Comparison of ENCODE assay signal across 6 cellular contexts in genomic region chr16:30533748-30534367, GRCh38. TPM values are rescaled to one million over a fixed set of nuclear protein-coding genes. Genes with fewer than 3 reads are reported as not detected.
DNase-seq lines count a peak whose midpoint lies in the region; ATAC-seq and TF ChIP-seq lines count a peak whose summit lies in the region.

No MANE protein-coding gene starts in this region.

- no peak for DNase-seq in Calu3
- no peak for DNase-seq in astrocyte of the cerebellum (ENCODE audit: low read depth)
- DNase-seq in naive thymus-derived CD8-positive, alpha-beta T cell, result peak in 1 of 10 donors; percentile 18
- DNase-seq in midbrain (lab: John Stamatoyannopoulos, UW), result no peak
- no peak for DNase-seq in iPS-NIHi11 (ENCODE audit: low spot score)

- no peaks in the 10 kb centered on the region for H3K27me3 Mint-ChIP-seq in Calu3 (ENCODE audit: unreplicated experiment)
- no peaks in the 10 kb centered on the region for H3K27me3 Mint-ChIP-seq in naive thymus-derived CD8-positive, alpha-beta T cell

- H3K4me1 Mint-ChIP-seq in Calu3 (ENCODE audit: low read depth, unreplicated experiment), result peaks cover 27% of the 10 kb centered on the region
- peaks cover 12 to 49% (median 38%) of the 10 kb centered on the region in 4 donors for H3K4me1 Mint-ChIP-seq in naive thymus-derived CD8-positive, alpha-beta T cell

- intact Hi-C loops in Calu3 (cut with micrococcal nuclease; ENCODE audit: unreplicated experiment), result loop anchor here (2.0 kb wide), 1 partner anchor 103 kb away; the partner anchor contains the start of gene DCTPP1

- H3K4me3 ChIP-seq in astrocyte of the cerebellum (ENCODE audit: low read depth, low read length), result peak overlapping the region; percentile 53

- TF ChIP-seq CTCF in Calu3 (IDR thresholded peaks at IDR 0.05; ENCODE audit: unreplicated experiment) (no peak), astrocyte of the cerebellum (IDR thresholded peaks at IDR 0.05; ENCODE audit: low read depth, low read length, missing control alignments) (no peak)

- no peaks in the 10 kb centered on the region for H3K9me3 Mint-ChIP-seq in Calu3 (ENCODE audit: low read depth, unreplicated experiment)
- H3K9me3 Mint-ChIP-seq in naive thymus-derived CD8-positive, alpha-beta T cell, result no peaks in the 10 kb centered on the region

- POLR2A ChIA-PET in naive thymus-derived CD8-positive, alpha-beta T cell (lab: Charles Lee), result interaction anchor here (0.7 to 4.7 kb wide), 22 partner anchors 9 to 729 kb away, joined by 3 to 105 read pairs (median 10); partner anchors contain the start of genes DCTPP1, FBRS, PRR14 and SEPHS2

- CTCF ChIA-PET in Calu3 (lab: Charles Lee), result interaction anchor here (0.8 to 2.8 kb wide), 3 partner anchors 25 to 104 kb away, joined by 8 to 21 read pairs (median 10); partner anchors contain the start of genes DCTPP1 and ZNF688

- peak overlapping the region; percentile 73 for H3K4me3 Mint-ChIP-seq in Calu3 (ENCODE audit: low read depth, unreplicated experiment)
- H3K4me3 Mint-ChIP-seq in naive thymus-derived CD8-positive, alpha-beta T cell, result peak overlapping the region; percentile 83 to 98 (median 92)

- H3K27ac Mint-ChIP-seq in Calu3 (ENCODE audit: unreplicated experiment), result peak overlapping the region; percentile 65
- peak overlapping the region; percentile 84 to 99 (median 90) for H3K27ac Mint-ChIP-seq in naive thymus-derived CD8-positive, alpha-beta T cell

- ATAC-seq in HG02943 (IDR thresholded peaks at IDR 0.05; ENCODE audit: low read depth, unreplicated experiment), result peak; percentile 10
- ATAC-seq in naive thymus-derived CD8-positive, alpha-beta T cell, result peak; percentile 1 to 2

- in situ Hi-C loops in astrocyte of the cerebellum (cut with HindIII; ENCODE audit: low sequenced_read_pairs), result no loop called here

- no TSS peak for BruUV-seq in Calu3 (replicated peaks; lab: Mats Ljungman, UMichigan)

- H3K36me3 Mint-ChIP-seq in Calu3 (ENCODE audit: insufficient read depth, unreplicated experiment), result peaks cover 48% of the 10 kb centered on the region
- peaks cover 0 to 14% (median 3%) of the 10 kb centered on the region in 3 donors for H3K36me3 Mint-ChIP-seq in naive thymus-derived CD8-positive, alpha-beta T cell

RNA-seq across cellular contexts. Expression of gene ZNF747, which starts 0.8 kb away (rescaled TPM):
- 12.3 and 15.4 TPM in 2 replicates for total RNA-seq in Calu3 (2022)
- 10 to 100 TPM; 21.8 to 21.9 TPM for total RNA-seq in naive thymus-derived CD8-positive, alpha-beta T cell
- polyA plus RNA-seq in naive thymus-derived CD8-positive, alpha-beta T cell, result 10 to 100 TPM in 2 of 3 donors, 1 to 10 TPM in 1; 9.5 to 12.0 (median 11.4) TPM

RNA-seq across cellular contexts. Expression of gene ZNF768, which starts 7.5 kb away (rescaled TPM):
- total RNA-seq in Calu3 (2022), result 40.8 and 42.6 TPM in 2 replicates
- 1 to 10 TPM; 8.3 to 8.5 TPM for total RNA-seq in naive thymus-derived CD8-positive, alpha-beta T cell
- 1 to 10 TPM; 1.1 to 2.1 (median 1.5) TPM for polyA plus RNA-seq in naive thymus-derived CD8-positive, alpha-beta T cell

RNA-seq across cellular contexts. Expression of gene ZNF764, which starts 24.3 kb away (rescaled TPM):
- total RNA-seq in Calu3 (2022), result 16.5 and 16.7 TPM in 2 replicates
- total RNA-seq in naive thymus-derived CD8-positive, alpha-beta T cell, result 10 to 100 TPM; 18.8 to 19.3 TPM
- 1 to 10 TPM; 3.6 to 6.5 (median 4.0) TPM for polyA plus RNA-seq in naive thymus-derived CD8-positive, alpha-beta T cell

RNA-seq across cellular contexts. Expression of gene ZNF688, which starts 37.7 kb away (rescaled TPM):
- total RNA-seq in Calu3 (2022), result 11.8 and 13.5 TPM in 2 replicates
- 10 to 100 TPM; 19.9 to 21.2 TPM for total RNA-seq in naive thymus-derived CD8-positive, alpha-beta T cell
- polyA plus RNA-seq in naive thymus-derived CD8-positive, alpha-beta T cell, result 10 to 100 TPM; 21.2 to 22.0 (median 21.7) TPM

RNA-seq across cellular contexts. Expression of gene ZNF785, which starts 51.6 kb away (rescaled TPM):
- total RNA-seq in Calu3 (2022), result 22.2 and 22.9 TPM in 2 replicates
- 10 to 100 TPM; 22.8 to 23.3 TPM for total RNA-seq in naive thymus-derived CD8-positive, alpha-beta T cell
- polyA plus RNA-seq in naive thymus-derived CD8-positive, alpha-beta T cell, result 1 to 10 TPM; 1.6 to 3.5 (median 3.4) TPM
